Comparison of ENCODE assay signal across 1 cellular context in the genomic region with DNA sequence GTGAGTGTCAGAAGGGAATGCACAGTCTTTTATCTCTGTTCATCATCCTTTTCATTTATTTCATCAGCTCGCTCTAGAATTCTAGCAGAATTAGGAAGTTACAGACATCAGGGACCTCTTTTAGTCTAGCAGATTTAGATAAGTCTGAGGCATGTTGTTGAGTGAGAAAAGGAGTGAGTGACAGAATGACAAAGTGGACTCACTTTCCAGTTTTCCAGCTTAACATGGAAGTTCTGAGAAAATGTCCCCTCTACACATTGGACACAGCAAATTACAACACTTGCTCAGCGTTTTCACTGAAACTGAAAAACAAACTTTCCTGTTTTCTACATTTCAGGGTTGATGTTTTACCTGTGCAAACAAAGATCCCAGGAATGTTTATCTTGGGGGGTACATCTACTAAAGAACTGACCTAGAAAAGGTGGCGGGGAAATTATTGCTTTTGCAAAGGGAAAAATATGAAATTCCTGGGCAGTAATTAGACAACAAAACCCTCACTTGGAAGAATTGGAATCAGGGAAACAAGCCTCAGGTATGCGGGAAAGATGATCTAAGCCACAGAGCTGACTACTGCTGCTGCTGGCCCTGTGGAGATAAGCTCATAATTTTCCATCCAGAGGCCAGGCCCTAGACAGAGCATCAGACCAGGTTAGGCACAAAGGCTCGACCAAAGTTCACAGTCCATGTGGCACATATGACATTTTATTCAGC.
TF ChIP-seq lines count a peak whose summit lies in the region.

No MANE protein-coding gene starts in this region.

TF ChIP-seq in HepG2, 621 proteins besides CTCF, POLR2A, EP300 and RAD21 (continued from another document and continues in another):
- TF ChIP-seq, protein P1, sequence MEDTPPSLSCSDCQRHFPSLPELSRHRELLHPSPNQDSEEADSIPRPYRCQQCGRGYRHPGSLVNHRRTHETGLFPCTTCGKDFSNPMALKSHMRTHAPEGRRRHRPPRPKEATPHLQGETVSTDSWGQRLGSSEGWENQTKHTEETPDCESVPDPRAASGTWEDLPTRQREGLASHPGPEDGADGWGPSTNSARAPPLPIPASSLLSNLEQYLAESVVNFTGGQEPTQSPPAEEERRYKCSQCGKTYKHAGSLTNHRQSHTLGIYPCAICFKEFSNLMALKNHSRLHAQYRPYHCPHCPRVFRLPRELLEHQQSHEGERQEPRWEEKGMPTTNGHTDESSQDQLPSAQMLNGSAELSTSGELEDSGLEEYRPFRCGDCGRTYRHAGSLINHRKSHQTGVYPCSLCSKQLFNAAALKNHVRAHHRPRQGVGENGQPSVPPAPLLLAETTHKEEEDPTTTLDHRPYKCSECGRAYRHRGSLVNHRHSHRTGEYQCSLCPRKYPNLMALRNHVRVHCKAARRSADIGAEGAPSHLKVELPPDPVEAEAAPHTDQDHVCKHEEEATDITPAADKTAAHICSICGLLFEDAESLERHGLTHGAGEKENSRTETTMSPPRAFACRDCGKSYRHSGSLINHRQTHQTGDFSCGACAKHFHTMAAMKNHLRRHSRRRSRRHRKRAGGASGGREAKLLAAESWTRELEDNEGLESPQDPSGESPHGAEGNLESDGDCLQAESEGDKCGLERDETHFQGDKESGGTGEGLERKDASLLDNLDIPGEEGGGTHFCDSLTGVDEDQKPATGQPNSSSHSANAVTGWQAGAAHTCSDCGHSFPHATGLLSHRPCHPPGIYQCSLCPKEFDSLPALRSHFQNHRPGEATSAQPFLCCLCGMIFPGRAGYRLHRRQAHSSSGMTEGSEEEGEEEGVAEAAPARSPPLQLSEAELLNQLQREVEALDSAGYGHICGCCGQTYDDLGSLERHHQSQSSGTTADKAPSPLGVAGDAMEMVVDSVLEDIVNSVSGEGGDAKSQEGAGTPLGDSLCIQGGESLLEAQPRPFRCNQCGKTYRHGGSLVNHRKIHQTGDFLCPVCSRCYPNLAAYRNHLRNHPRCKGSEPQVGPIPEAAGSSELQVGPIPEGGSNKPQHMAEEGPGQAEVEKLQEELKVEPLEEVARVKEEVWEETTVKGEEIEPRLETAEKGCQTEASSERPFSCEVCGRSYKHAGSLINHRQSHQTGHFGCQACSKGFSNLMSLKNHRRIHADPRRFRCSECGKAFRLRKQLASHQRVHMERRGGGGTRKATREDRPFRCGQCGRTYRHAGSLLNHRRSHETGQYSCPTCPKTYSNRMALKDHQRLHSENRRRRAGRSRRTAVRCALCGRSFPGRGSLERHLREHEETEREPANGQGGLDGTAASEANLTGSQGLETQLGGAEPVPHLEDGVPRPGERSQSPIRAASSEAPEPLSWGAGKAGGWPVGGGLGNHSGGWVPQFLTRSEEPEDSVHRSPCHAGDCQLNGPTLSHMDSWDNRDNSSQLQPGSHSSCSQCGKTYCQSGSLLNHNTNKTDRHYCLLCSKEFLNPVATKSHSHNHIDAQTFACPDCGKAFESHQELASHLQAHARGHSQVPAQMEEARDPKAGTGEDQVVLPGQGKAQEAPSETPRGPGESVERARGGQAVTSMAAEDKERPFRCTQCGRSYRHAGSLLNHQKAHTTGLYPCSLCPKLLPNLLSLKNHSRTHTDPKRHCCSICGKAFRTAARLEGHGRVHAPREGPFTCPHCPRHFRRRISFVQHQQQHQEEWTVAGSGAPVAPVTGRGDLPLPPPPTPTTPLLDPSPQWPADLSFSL (CRISPR knock-in tag; IDR thresholded peaks at IDR 0.05): no peak
- TF ChIP-seq, protein P2, sequence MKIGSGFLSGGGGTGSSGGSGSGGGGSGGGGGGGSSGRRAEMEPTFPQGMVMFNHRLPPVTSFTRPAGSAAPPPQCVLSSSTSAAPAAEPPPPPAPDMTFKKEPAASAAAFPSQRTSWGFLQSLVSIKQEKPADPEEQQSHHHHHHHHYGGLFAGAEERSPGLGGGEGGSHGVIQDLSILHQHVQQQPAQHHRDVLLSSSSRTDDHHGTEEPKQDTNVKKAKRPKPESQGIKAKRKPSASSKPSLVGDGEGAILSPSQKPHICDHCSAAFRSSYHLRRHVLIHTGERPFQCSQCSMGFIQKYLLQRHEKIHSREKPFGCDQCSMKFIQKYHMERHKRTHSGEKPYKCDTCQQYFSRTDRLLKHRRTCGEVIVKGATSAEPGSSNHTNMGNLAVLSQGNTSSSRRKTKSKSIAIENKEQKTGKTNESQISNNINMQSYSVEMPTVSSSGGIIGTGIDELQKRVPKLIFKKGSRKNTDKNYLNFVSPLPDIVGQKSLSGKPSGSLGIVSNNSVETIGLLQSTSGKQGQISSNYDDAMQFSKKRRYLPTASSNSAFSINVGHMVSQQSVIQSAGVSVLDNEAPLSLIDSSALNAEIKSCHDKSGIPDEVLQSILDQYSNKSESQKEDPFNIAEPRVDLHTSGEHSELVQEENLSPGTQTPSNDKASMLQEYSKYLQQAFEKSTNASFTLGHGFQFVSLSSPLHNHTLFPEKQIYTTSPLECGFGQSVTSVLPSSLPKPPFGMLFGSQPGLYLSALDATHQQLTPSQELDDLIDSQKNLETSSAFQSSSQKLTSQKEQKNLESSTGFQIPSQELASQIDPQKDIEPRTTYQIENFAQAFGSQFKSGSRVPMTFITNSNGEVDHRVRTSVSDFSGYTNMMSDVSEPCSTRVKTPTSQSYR (CRISPR knock-in tag; IDR thresholded peaks at IDR 0.05; ENCODE audit: borderline replicate concordance): peak; percentile 45; the same call in 1 of the 2 replicates
- TF ChIP-seq IRX3 (CRISPR knock-in tag; IDR thresholded peaks at IDR 0.05; ENCODE audit: borderline replicate concordance, low read depth) (no peak), EZH2 (conservative IDR thresholded peaks at IDR 0.05; ENCODE audit: low read depth, low read length) (no peak), MEF2D (CRISPR knock-in tag; IDR thresholded peaks at IDR 0.05) (peak; percentile 79; the same call in 1 of the 2 replicates), SETDB1 (CRISPR knock-in tag; IDR thresholded peaks at IDR 0.05; ENCODE audit: borderline replicate concordance) (no peak), TEAD3 (CRISPR knock-in tag; optimal IDR thresholded peaks at IDR 0.05; ENCODE audit: borderline replicate concordance) (peak; percentile 92), RBM39 (IDR thresholded peaks at IDR 0.05; ENCODE audit: low read depth, low read length, poor library complexity, severe bottlenecking) (no peak), ZNF20 (CRISPR knock-in tag; IDR thresholded peaks at IDR 0.05) (0 out of 2 replicates have a peak, but pooled peaks have one; percentile 17), ZNF800 (CRISPR knock-in tag; IDR thresholded peaks at IDR 0.05) (peak; percentile 45; the same call in 1 of the 2 replicates), ZBTB7B (CRISPR knock-in tag; IDR thresholded peaks at IDR 0.05) (peak; percentile 61), ZNF224 (CRISPR knock-in tag; IDR thresholded peaks at IDR 0.05) (no peak), ZNF724P (CRISPR knock-in tag; IDR thresholded peaks at IDR 0.05; ENCODE audit: borderline replicate concordance) (no peak), MAF1 (CRISPR knock-in tag; IDR thresholded peaks at IDR 0.05; ENCODE audit: borderline replicate concordance) (no peak), ZNF484 (CRISPR knock-in tag; IDR thresholded peaks at IDR 0.05; ENCODE audit: borderline replicate concordance, low read depth) (no peak), ZMAT5 (CRISPR knock-in tag; IDR thresholded peaks at IDR 0.05; ENCODE audit: borderline replicate concordance, low read depth) (no peak)
- TF ChIP-seq, protein P3, sequence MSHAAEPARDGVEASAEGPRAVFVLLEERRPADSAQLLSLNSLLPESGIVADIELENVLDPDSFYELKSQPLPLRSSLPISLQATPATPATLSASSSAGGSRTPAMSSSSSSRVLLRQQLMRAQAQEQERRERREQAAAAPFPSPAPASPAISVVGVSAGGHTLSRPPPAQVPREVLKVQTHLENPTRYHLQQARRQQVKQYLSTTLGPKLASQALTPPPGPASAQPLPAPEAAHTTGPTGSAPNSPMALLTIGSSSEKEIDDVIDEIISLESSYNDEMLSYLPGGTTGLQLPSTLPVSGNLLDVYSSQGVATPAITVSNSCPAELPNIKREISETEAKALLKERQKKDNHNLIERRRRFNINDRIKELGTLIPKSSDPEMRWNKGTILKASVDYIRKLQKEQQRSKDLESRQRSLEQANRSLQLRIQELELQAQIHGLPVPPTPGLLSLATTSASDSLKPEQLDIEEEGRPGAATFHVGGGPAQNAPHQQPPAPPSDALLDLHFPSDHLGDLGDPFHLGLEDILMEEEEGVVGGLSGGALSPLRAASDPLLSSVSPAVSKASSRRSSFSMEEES (CRISPR knock-in tag; IDR thresholded peaks at IDR 0.05): no peak; the same call in 1 of the 2 replicates
- TF ChIP-seq, protein P4, sequence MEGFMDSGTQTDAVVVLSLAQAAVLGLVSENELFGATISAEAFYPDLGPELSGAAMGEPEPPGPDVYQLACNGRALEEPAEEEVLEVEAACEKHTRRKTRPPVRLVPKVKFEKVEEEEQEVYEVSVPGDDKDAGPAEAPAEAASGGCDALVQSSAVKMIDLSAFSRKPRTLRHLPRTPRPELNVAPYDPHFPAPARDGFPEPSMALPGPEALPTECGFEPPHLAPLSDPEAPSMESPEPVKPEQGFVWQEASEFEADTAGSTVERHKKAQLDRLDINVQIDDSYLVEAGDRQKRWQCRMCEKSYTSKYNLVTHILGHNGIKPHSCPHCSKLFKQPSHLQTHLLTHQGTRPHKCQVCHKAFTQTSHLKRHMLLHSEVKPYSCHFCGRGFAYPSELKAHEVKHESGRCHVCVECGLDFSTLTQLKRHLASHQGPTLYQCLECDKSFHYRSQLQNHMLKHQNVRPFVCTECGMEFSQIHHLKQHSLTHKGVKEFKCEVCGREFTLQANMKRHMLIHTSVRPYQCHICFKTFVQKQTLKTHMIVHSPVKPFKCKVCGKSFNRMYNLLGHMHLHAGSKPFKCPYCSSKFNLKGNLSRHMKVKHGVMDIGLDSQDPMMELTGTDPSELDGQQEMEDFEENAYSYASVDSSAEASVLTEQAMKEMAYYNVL (CRISPR knock-in tag; IDR thresholded peaks at IDR 0.05; ENCODE audit: borderline replicate concordance): peak; percentile 58; the same call in 1 of the 2 replicates
- TF ChIP-seq, protein P5, sequence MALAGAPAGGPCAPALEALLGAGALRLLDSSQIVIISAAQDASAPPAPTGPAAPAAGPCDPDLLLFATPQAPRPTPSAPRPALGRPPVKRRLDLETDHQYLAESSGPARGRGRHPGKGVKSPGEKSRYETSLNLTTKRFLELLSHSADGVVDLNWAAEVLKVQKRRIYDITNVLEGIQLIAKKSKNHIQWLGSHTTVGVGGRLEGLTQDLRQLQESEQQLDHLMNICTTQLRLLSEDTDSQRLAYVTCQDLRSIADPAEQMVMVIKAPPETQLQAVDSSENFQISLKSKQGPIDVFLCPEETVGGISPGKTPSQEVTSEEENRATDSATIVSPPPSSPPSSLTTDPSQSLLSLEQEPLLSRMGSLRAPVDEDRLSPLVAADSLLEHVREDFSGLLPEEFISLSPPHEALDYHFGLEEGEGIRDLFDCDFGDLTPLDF (CRISPR knock-in tag; IDR thresholded peaks at IDR 0.05): peak; percentile 48; the same call in 1 of the 2 replicates
- TF ChIP-seq, protein P6, sequence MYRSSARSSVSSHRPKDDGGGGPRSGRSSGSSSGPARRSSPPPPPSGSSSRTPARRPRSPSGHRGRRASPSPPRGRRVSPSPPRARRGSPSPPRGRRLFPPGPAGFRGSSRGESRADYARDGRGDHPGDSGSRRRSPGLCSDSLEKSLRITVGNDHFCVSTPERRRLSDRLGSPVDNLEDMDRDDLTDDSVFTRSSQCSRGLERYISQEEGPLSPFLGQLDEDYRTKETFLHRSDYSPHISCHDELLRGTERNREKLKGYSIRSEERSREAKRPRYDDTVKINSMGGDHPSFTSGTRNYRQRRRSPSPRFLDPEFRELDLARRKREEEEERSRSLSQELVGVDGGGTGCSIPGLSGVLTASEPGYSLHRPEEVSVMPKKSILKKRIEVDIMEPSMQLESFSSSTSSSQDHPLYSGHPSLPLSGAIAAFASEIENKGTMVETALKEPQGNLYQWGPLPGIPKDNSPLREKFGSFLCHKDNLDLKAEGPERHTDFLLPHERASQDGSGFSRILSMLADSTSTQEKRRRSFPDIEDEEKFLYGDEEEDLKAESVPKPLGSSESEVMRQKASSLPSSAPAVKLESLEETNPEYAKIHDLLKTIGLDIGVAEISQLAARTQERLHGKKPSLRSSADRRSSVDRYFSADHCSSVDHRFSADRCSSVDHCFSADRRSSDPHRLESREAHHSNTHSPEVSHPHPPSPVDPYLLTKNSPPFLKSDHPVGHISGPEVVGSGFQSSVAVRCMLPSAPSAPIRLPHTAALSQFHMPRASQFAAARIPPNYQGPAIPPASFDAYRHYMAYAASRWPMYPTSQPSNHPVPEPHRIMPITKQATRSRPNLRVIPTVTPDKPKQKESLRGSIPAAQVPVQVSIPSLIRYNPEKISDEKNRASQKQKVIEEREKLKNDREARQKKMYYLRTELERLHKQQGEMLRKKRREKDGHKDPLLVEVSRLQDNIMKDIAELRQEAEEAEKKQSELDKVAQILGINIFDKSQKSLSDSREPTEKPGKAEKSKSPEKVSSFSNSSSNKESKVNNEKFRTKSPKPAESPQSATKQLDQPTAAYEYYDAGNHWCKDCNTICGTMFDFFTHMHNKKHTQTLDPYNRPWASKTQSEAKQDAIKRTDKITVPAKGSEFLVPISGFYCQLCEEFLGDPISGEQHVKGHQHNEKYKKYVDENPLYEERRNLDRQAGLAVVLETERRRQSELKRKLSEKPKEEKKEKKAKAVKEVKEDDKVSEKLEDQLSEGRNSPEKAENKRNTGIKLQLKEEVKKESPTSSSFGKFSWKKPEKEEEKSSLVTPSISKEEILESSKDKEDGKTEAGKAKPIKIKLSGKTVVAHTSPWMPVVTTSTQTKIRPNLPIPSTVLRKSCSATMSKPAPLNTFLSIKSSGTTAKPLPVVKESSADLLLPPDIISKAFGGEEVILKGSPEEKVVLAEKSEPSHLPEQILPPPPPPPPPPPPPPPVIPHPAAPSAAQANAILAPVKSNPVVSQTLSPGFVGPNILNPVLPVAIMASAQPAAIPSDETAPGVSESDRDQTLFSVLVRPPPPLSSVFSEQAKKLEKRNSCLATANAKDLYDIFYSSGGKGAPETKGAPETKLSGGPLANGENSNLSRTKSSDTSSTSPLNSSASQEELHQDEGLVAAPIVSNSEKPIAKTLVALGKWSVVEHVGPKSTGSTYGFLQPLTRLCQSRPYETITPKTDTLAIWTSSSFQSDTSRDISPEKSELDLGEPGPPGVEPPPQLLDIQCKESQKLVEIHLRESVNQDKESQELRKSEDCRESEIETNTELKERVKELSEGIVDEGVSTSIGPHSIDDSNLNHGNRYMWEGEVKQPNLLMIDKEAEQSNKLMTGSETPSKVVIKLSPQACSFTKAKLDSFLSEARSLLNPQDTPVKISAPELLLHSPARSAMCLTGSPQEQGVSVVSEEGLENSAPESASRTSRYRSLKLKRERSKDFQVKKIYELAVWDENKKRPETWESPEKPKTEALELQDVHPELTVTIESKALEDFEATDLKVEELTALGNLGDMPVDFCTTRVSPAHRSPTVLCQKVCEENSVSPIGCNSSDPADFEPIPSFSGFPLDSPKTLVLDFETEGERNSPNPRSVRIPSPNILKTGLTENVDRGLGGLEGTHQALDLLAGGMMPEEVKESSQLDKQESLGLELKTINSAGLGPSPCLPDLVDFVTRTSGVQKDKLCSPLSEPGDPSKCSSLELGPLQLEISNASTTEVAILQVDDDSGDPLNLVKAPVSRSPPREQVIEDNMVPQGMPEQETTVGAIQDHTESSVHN (CRISPR knock-in tag; IDR thresholded peaks at IDR 0.05): no peak
